Comparison of ENCODE assay signal across 16 cellular contexts in the genomic region with DNA sequence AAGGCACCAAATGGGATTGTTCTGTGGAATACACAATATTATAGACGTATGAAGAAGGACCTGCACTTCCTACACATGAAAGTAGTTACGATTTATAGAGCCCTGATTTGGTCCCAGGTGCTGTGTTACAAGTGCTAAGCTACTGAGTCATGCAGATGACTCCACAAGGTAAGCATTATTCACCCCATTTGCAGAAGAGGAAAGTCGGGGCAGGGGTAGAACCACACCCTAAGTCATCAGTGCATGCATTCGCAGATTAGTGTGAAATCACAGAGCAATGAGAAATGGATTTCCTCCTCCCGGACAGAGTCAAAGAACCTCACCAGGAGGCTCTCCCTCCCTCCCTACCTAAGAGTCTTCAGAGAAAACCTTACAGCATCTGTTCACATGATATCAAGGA.
DNase-seq lines count a peak whose midpoint lies in the region; ATAC-seq, FAIRE-seq and TF ChIP-seq lines count a peak whose summit lies in the region.
"Had no signal": no experiment of that assay in that cellular context is flagged by ENCODE, and none has a peak within 500 bp of the region (broad histone marks: within the 10 kb centered on the region; RNA-seq: fewer than 3 reads in every experiment).

No MANE protein-coding gene starts in this region.

- H3K4me1 Mint-ChIP-seq in T-helper 17 cell = peaks cover 3% of the 10 kb centered on the region
- H3K4me1 Mint-ChIP-seq: B cell had no signal

- peaks cover 40% of the 10 kb centered on the region for H3K27me3 Mint-ChIP-seq in T-helper 17 cell

- no peak overlapping the region for H3K27ac Mint-ChIP-seq in T-helper 17 cell
- H3K27ac Mint-ChIP-seq: B cell; CD4-positive, alpha-beta T cell had no signal

- H3K27me3 ChIP-seq in bronchial epithelial cell (ENCODE audit: control insufficient read depth, insufficient read depth, low read length) (no peaks in the 10 kb centered on the region), foreskin keratinocyte (peaks cover 3% of the 10 kb centered on the region)

- H3K27ac ChIP-seq in foreskin keratinocyte = no peak overlapping the region

- no peaks in the 10 kb centered on the region for H3K36me3 ChIP-seq in bronchial epithelial cell (ENCODE audit: control insufficient read depth, insufficient read depth, low read length)

- H3K9me3 ChIP-seq in T-helper 17 cell (ENCODE audit: control insufficient read depth, low read length, poor library complexity, severe bottlenecking) = no peaks in the 10 kb centered on the region

- no peak overlapping the region for H3K4me3 ChIP-seq in bronchial epithelial cell (ENCODE audit: low read depth, low read length)

- H3K4me1 ChIP-seq in foreskin keratinocyte = no peaks in the 10 kb centered on the region

- DNase-seq in NCI-H2171 (lab: John Stamatoyannopoulos, UW) = peak; percentile 36
- DNase-seq in NCI-H524 (lab: John Stamatoyannopoulos, UW) = peak; percentile 54 to 89
- DNase-seq in bronchial epithelial cell (ENCODE audit: low read depth) = peak; percentile 44
- DNase-seq in foreskin keratinocyte = peak; percentile 2 to 6
- DNase-seq in T-helper 17 cell = no peak
- no peak for DNase-seq in NOMO-1 treated with dmso at 0.1 percent for 144 hours (lab: John Stamatoyannopoulos, UW; ENCODE audit: unreplicated experiment)
- DNase-seq: CD4-positive, alpha-beta T cell; DMS153; DND-41; GDM1; IMR-90 had no signal

- peak; percentile 39 for ATAC-seq in foreskin keratinocyte
- no peak for ATAC-seq in T-helper 17 cell
- no peak for ATAC-seq in HG03378 (IDR thresholded peaks at IDR 0.05; ENCODE audit: unreplicated experiment)

- no peak for FAIRE-seq in bronchial epithelial cell (lab: Jason Lieb, UNC)
- FAIRE-seq: A204.1, GM12892, H54 had no signal

- H3K4me3 Mint-ChIP-seq in T-helper 17 cell = no peak overlapping the region
- H3K4me3 Mint-ChIP-seq: B cell; CD4-positive, alpha-beta T cell had no signal

- no peaks in the 10 kb centered on the region for H3K36me3 Mint-ChIP-seq in T-helper 17 cell (ENCODE audit: low read depth)

- TF ChIP-seq CTCF in bronchial epithelial cell (IDR thresholded peaks at IDR 0.05; ENCODE audit: insufficient read depth, low read length, severe bottlenecking) (no peak), foreskin keratinocyte (conservative IDR thresholded peaks at IDR 0.05) (no peak)

Comparison
In these comparisons a context has a peak if more than half of its experiments do, and no peak if none do; other contexts are left out.
1. DNase-seq: peak in NCI-H2171 (single experiment), NCI-H524 (2 of 2), bronchial epithelial cell (single experiment) and foreskin keratinocyte (2 of 2); none in T-helper 17 cell (0 of 3) and NOMO-1 treated with dmso at 0.1 percent for 144 hours (single experiment).